Comparison of ENCODE assay signal across 8 cellular contexts in genomic region chr3:172040078-172040975, GRCh38. TPM values are rescaled to one million over a fixed set of nuclear protein-coding genes. Genes with fewer than 3 reads are reported as not detected.
DNase-seq lines count a peak whose midpoint lies in the region; ATAC-seq and TF ChIP-seq lines count a peak whose summit lies in the region.

No MANE protein-coding gene starts in this region.

- no peaks in the 10 kb centered on the region for H3K9me3 ChIP-seq in adipocyte (ENCODE audit: control insufficient read depth, low read length)
- H3K9me3 ChIP-seq in uterus, result no peaks in the 10 kb centered on the region

- TF ChIP-seq CTCF in BJ (IDR thresholded peaks at IDR 0.05; ENCODE audit: insufficient read depth, low read depth, low read length) (peak; percentile 38), HL-60 (IDR thresholded peaks at IDR 0.05; ENCODE audit: insufficient read depth, low read length) (no peak), omental fat pad (IDR thresholded peaks at IDR 0.05) (no peak), uterus (IDR thresholded peaks at IDR 0.05) (peak in 3 of 4 experiments; percentile 9 to 42 (median 12))

- no peaks in the 10 kb centered on the region for H3K36me3 ChIP-seq in BJ (ENCODE audit: control insufficient read depth, insufficient read depth, low read length)
- peaks cover 5% of the 10 kb centered on the region for H3K36me3 ChIP-seq in adipocyte (ENCODE audit: control insufficient read depth, insufficient read depth, low read length, severe bottlenecking)
- no peaks in the 10 kb centered on the region for H3K36me3 ChIP-seq in uterus

- H3K27ac ChIP-seq in HL-60 (replicated peaks) (peak overlapping the region; percentile 98), uterus (peak overlapping the region; percentile 97 to 98)

- H3K27me3 ChIP-seq in BJ (ENCODE audit: control insufficient read depth, insufficient read depth, low read length) (no peaks in the 10 kb centered on the region), HL-60 (ENCODE audit: insufficient read depth, poor library complexity, severe bottlenecking) (no peaks in the 10 kb centered on the region), adipocyte (replicated peaks; ENCODE audit: control insufficient read depth, insufficient read depth, low read length) (no peaks in the 10 kb centered on the region), uterus (no peaks in the 10 kb centered on the region)

- CTCF ChIA-PET in BJ (lab: Yijun Ruan, JAX), result interaction anchor here (0.6 to 1.2 kb wide), 3 partner anchors 48 to 292 kb away, joined by 3 to 4 read pairs (median 4); no protein-coding TSS in a partner anchor

- POLR2A ChIA-PET in BJ (lab: Charles Lee), result interaction anchor here (0.6 to 1.7 kb wide), 7 partner anchors 45 to 240 kb away, joined by 3 to 14 read pairs (median 5); no protein-coding TSS in a partner anchor

- ATAC-seq in omental fat pad (ENCODE audit: low FRiP score), result peak; percentile 79

- intact Hi-C loops in head of caudate nucleus (cut with DNase I) (no loop called here), uterus (cut with DNase I; ENCODE audit: low total_unique reads) (no loop called here)

- DNase-seq in BJ (ENCODE audit: low read depth), result peak; percentile 38
- DNase-seq in HL-60 (ENCODE audit: low read depth in 1 of 2, low spot score in 1 of 2), result peak in 1 of 2 experiments; percentile 47
- peak; percentile 77 for DNase-seq in RKO (ENCODE audit: low spot score)
- DNase-seq in adipocyte (ENCODE audit: low read depth), result peak; percentile 93
- DNase-seq in head of caudate nucleus, result peak in 39 of 42 donors; percentile 30 to 81 (median 61)
- no peak for DNase-seq in omental fat pad (ENCODE audit: low spot score)
- peak; percentile 82 to 86 for DNase-seq in uterus

- H3K9ac ChIP-seq in adipocyte (ENCODE audit: low read length), result peak overlapping the region; percentile 100

- TF ChIP-seq POLR2A in GM19193 (IDR thresholded peaks at IDR 0.05; ENCODE audit: extremely low read depth, insufficient read depth, insufficient read length), result peak; percentile 17
- peak; percentile 40 to 75 for TF ChIP-seq POLR2A in uterus (IDR thresholded peaks at IDR 0.05)

- H3K4me1 ChIP-seq in adipocyte (ENCODE audit: control insufficient read depth, insufficient read depth, low read length) (peaks cover 42% of the 10 kb centered on the region), uterus (no peaks in the 10 kb centered on the region)

- H3K4me3 ChIP-seq in BJ (ENCODE audit: low read depth, low read length) (peak overlapping the region; percentile 89), HL-60 (replicated peaks; ENCODE audit: insufficient read depth, low read length) (peak overlapping the region; percentile 79), adipocyte (ENCODE audit: low read length) (peak overlapping the region; percentile 94), uterus (peak overlapping the region; percentile 69 to 93)

RNA-seq across cellular contexts. Expression of gene FNDC3B, which starts 0.9 kb away (rescaled TPM):
- polyA plus RNA-seq in BJ (2011; rRNA removed), result 28.6 and 40.6 TPM in 2 replicates
- 145 and 164 TPM in 2 replicates for polyA minus RNA-seq in BJ (2011; rRNA and poly(A)+ RNA removed)
- total RNA-seq in omental fat pad, result 100 to 1,000 TPM; 114 to 217 (median 164) TPM
- 100 to 1,000 TPM in 3 of 4 donors, 10 to 100 TPM in 1; 49.7 to 188 (median 165) TPM for total RNA-seq in uterus

Comparison
In these comparisons a context has a peak if more than half of its experiments do, and no peak if none do; other contexts are left out.
1. CTCF ChIP-seq: peak in BJ (single experiment) and uterus (3 of 4); none in HL-60 (single experiment) and omental fat pad (0 of 3).
2. Peak in every context shown above with its lines, with median percentiles within 50 percentile points of each other: H3K4me3 ChIP-seq.